18 cellular contexts compared by ENCODE assay signal in the genomic region with DNA sequence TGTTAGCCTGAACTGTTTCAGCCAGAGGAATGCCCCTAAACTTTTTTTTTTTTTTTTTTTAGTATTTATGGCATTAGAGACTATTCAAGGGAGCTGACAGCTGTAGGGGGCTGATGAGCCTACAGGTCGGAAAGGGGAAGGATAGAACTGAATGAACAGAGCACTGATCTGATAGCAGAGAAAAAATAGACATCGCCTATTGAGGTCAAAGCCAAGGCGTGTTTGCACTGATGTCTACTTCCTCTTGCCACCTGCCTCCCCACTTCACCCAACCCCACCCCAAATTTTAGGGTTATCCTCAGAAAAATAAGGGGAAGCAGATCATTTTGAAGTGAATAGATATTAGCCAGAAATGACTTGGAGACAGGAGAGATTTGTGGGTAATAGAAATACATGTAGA. TPM values are rescaled to one million over a fixed set of nuclear protein-coding genes. Genes with fewer than 3 reads are reported as not detected.
DNase-seq lines count a peak whose midpoint lies in the region; ATAC-seq, FAIRE-seq and TF ChIP-seq lines count a peak whose summit lies in the region.
"Had no signal": no experiment of that assay in that cellular context is flagged by ENCODE, and none has a peak within 500 bp of the region (broad histone marks: within the 10 kb centered on the region; RNA-seq: fewer than 3 reads in every experiment).

No MANE protein-coding gene starts in this region.

- DNase-seq in OCI-LY7 (ENCODE audit: low spot score) (peak; percentile 27), RCC 7860 (ENCODE audit: low spot score) (no peak), cardiac septum (ENCODE audit: low spot score) (no peak)
- DNase-seq in naive thymus-derived CD4-positive, alpha-beta T cell, result no peak
- DNase-seq: activated naive CD4-positive, alpha-beta T cell treated with anti-CD3 and anti-CD28 coated beads, Interleukin-2, amount 10 ng/mL, durations not matched to agents 7 days and 5 days; kidney; NCI-H1436; NCI-H524 treated with DMSO at 0.1 percent for 48 hours; stimulated activated CD8-positive, alpha-beta memory T cell treated with anti-CD3 and anti-CD28 coated beads, Interleukin-4, amount 100 ng/mL, for 48 hours; upper lobe of left lung had no signal

- H3K27ac Mint-ChIP-seq in naive thymus-derived CD4-positive, alpha-beta T cell, result peak overlapping the region in 1 of 9 donors; percentile 67
- H3K27ac Mint-ChIP-seq: progenitor cell of endocrine pancreas had no signal

- no peaks in the 10 kb centered on the region for H4K20me1 ChIP-seq in BLaER1 treated with 17β-estradiol and CSF1 and Interleukin-3, amounts not matched to agents 10 nM and 100 nM
- no peaks in the 10 kb centered on the region for H4K20me1 ChIP-seq in OCI-LY7 (ENCODE audit: insufficient read depth, low read length)

- H3K9me2 ChIP-seq in OCI-LY7 (ENCODE audit: insufficient read depth, low read length), result no peaks in the 10 kb centered on the region

- H3K4me3 Mint-ChIP-seq in naive thymus-derived CD4-positive, alpha-beta T cell, result peak overlapping the region in 1 of 10 donors; percentile 49
- H3K4me3 Mint-ChIP-seq: activated naive CD4-positive, alpha-beta T cell treated with anti-CD3 and anti-CD28 coated beads, Interleukin-2, amount 10 ng/mL, durations not matched to agents 7 days and 5 days had no signal

- H3K36me3 Mint-ChIP-seq in naive thymus-derived CD4-positive, alpha-beta T cell, result peaks cover 0 to 5% (median 0%) of the 10 kb centered on the region in 5 donors

- intact Hi-C loops in OCI-LY7 (cut with micrococcal nuclease; ENCODE audit: unreplicated experiment), result loop anchor here (5.0 kb wide), 2 partner anchors 107 to 488 kb away; a partner anchor contains a TSS
- intact Hi-C loops in naive thymus-derived CD4-positive, alpha-beta T cell (cut with micrococcal nuclease), result loop anchor here in 1 of 2 donors (1.0 to 5.0 kb wide), 2 partner anchors 8 to 1838 kb away; a partner anchor contains a TSS
- intact Hi-C loops in cardiac septum (cut with DNase I), result loop anchor here (5.0 kb wide), 1 partner anchor 52 kb away; no protein-coding TSS in a partner anchor

- CTCF ChIA-PET in OCI-LY7 (lab: Charles Lee; ENCODE audit: unreplicated experiment), result interaction anchor here (0.6 kb wide), 2 partner anchors 54 to 312 kb away, joined by 3 to 7 read pairs; no protein-coding TSS in a partner anchor
- CTCF ChIA-PET in naive thymus-derived CD4-positive, alpha-beta T cell (lab: Charles Lee), result interaction anchor here (0.7 kb wide), 1 partner anchor 530 kb away, joined by 3 read pairs; a partner anchor contains a TSS

- no peaks in the 10 kb centered on the region for H3K27me3 Mint-ChIP-seq in naive thymus-derived CD4-positive, alpha-beta T cell
- H3K27me3 Mint-ChIP-seq: activated naive CD4-positive, alpha-beta T cell treated with anti-CD3 and anti-CD28 coated beads, Interleukin-2, amount 10 ng/mL, durations not matched to agents 7 days and 5 days; progenitor cell of endocrine pancreas had no signal

- H3K27me3 ChIP-seq in BLaER1 treated with 17β-estradiol and CSF1 and Interleukin-3, amounts not matched to agents 10 nM and 100 nM, result no peaks in the 10 kb centered on the region
- H3K27me3 ChIP-seq in naive thymus-derived CD4-positive, alpha-beta T cell (ENCODE audit: control insufficient read depth in 2 of 2, insufficient read depth in 2 of 2, low read length in 2 of 2), result no peaks in the 10 kb centered on the region
- H3K27me3 ChIP-seq: cardiac muscle cell, upper lobe of left lung had no signal

- H3K4me2 ChIP-seq in BLaER1 treated with 17β-estradiol and CSF1 and Interleukin-3, amounts not matched to agents 10 nM and 100 nM, result peak overlapping the region in 9 of 11 experiments; percentile 7 to 52 (median 31); a peak in 14 of 22 replicates
- H3K4me2 ChIP-seq in OCI-LY7 (ENCODE audit: low read length), result peak overlapping the region; percentile 19

- no TSS peak for BruUV-seq in OCI-LY7 (replicated peaks; lab: Mats Ljungman, UMichigan)

- H3K9me3 ChIP-seq in BLaER1 treated with 17β-estradiol and CSF1 and Interleukin-3, amounts not matched to agents 10 nM and 100 nM (replicated peaks in 1 of 11), result no peaks in the 10 kb centered on the region
- H3K9me3 ChIP-seq in OCI-LY7 (ENCODE audit: low read length), result no peaks in the 10 kb centered on the region
- H3K9me3 ChIP-seq in naive thymus-derived CD4-positive, alpha-beta T cell (ENCODE audit: control insufficient read depth in 2 of 3, low read length in 3 of 3), result no peaks in the 10 kb centered on the region
- H3K9me3 ChIP-seq: upper lobe of left lung had no signal

- peaks cover 16% of the 10 kb centered on the region; the same call in 1 of the 2 replicates for H3K79me2 ChIP-seq in OCI-LY7 (ENCODE audit: insufficient read depth, low read depth, low read length)

- no peak for FAIRE-seq in RCC 7860 (lab: Jason Lieb, UNC)
- FAIRE-seq: endometrium, frontal cortex, kidney had no signal

- TF ChIP-seq CTCF in OCI-LY7 (conservative IDR thresholded peaks at IDR 0.05; ENCODE audit: low read length), result no peak

- peak overlapping the region; percentile 56; the same call in 1 of the 2 replicates for H2AFZ ChIP-seq in OCI-LY7 (ENCODE audit: low read length)

- H3K9ac ChIP-seq in BLaER1 treated with 17β-estradiol and CSF1 and Interleukin-3, amounts not matched to agents 10 nM and 100 nM, result no peak overlapping the region

- POLR2A ChIA-PET in OCI-LY7 (lab: Charles Lee), result interaction anchor here (0.6 to 2.0 kb wide), 9 partner anchors 8 to 1449 kb away, joined by 3 to 17 read pairs (median 5); no protein-coding TSS in a partner anchor
- POLR2A ChIA-PET in naive thymus-derived CD4-positive, alpha-beta T cell (lab: Charles Lee), result interaction anchor here (1.0 kb wide), 1 partner anchor 9 kb away, joined by 3 read pairs; no protein-coding TSS in a partner anchor

- H3K9me3 Mint-ChIP-seq in naive thymus-derived CD4-positive, alpha-beta T cell, result no peaks in the 10 kb centered on the region
- H3K9me3 Mint-ChIP-seq: activated naive CD4-positive, alpha-beta T cell treated with anti-CD3 and anti-CD28 coated beads, Interleukin-2, amount 10 ng/mL, durations not matched to agents 7 days and 5 days had no signal

- no peak overlapping the region for H3K4me3 ChIP-seq in BLaER1 treated with 17β-estradiol and CSF1 and Interleukin-3, amounts not matched to agents 10 nM and 100 nM
- no peak overlapping the region for H3K4me3 ChIP-seq in OCI-LY7 (ENCODE audit: low read depth, low read length, poor library complexity, severe bottlenecking)
- no peak overlapping the region for H3K4me3 ChIP-seq in naive thymus-derived CD4-positive, alpha-beta T cell (ENCODE audit: low read length)
- H3K4me3 ChIP-seq: cardiac muscle cell, upper lobe of left lung had no signal

- H3K4me1 ChIP-seq in BLaER1 treated with 17β-estradiol and CSF1 and Interleukin-3, amounts not matched to agents 10 nM and 100 nM, result peaks cover 0 to 40% (median 21%) of the 10 kb centered on the region in 10 experiments; a peak in 17 of 20 replicates
- H3K4me1 ChIP-seq in OCI-LY7 (ENCODE audit: insufficient read depth, low read length, poor library complexity, severe bottlenecking), result peaks cover 35% of the 10 kb centered on the region
- peaks cover 13 to 18% of the 10 kb centered on the region in 2 donors for H3K4me1 ChIP-seq in naive thymus-derived CD4-positive, alpha-beta T cell (ENCODE audit: control insufficient read depth in 2 of 2, insufficient read depth in 2 of 2, low read length in 2 of 2)

- peaks cover 15 to 52% (median 38%) of the 10 kb centered on the region in 7 donors for H3K4me1 Mint-ChIP-seq in naive thymus-derived CD4-positive, alpha-beta T cell

- no peak overlapping the region for H3K27ac ChIP-seq in BLaER1 treated with 17β-estradiol and CSF1 and Interleukin-3, amounts not matched to agents 10 nM and 100 nM
- no peak overlapping the region for H3K27ac ChIP-seq in OCI-LY7 (ENCODE audit: low read depth, low read length, poor library complexity, severe bottlenecking)
- no peak overlapping the region for H3K27ac ChIP-seq in naive thymus-derived CD4-positive, alpha-beta T cell (ENCODE audit: low read depth, low read length)
- H3K27ac ChIP-seq: cardiac muscle cell, upper lobe of left lung had no signal

- ATAC-seq in GM18858 (IDR thresholded peaks at IDR 0.05; ENCODE audit: unreplicated experiment) (peak; percentile 33), HG02885 (IDR thresholded peaks at IDR 0.05; ENCODE audit: poor library complexity, unreplicated experiment) (peak; percentile 28), HG02588 (IDR thresholded peaks at IDR 0.05; ENCODE audit: unreplicated experiment) (no peak)
- ATAC-seq in naive thymus-derived CD4-positive, alpha-beta T cell, result no peak

- no peaks in the 10 kb centered on the region for H3K36me3 ChIP-seq in BLaER1 treated with 17β-estradiol and CSF1 and Interleukin-3, amounts not matched to agents 10 nM and 100 nM
- no peaks in the 10 kb centered on the region for H3K36me3 ChIP-seq in OCI-LY7 (ENCODE audit: insufficient read depth, low read length)
- no peaks in the 10 kb centered on the region for H3K36me3 ChIP-seq in naive thymus-derived CD4-positive, alpha-beta T cell (ENCODE audit: control insufficient read depth in 2 of 3, insufficient read depth in 3 of 3, low read length in 3 of 3)
- H3K36me3 ChIP-seq: cardiac muscle cell, upper lobe of left lung had no signal

RNA-seq across cellular contexts. Expression of a gene that starts 3.0 kb away (rescaled TPM):
- 3.7 TPM in 2 replicates for total RNA-seq in OCI-LY7 (2014; rRNA removed; shearing (Covaris generic))
- 11.3 and 12.9 TPM in 2 replicates for total RNA-seq in OCI-LY7 (2022)
- 10 to 100 TPM; 20.6 to 23.7 (median 21.7) TPM for total RNA-seq in naive thymus-derived CD4-positive, alpha-beta T cell
- 10 to 100 TPM; 16.7 to 26.0 TPM for polyA plus RNA-seq in naive thymus-derived CD4-positive, alpha-beta T cell
- 18.3 TPM for total RNA-seq in cardiac septum

Comparison
In these comparisons a context has a peak if more than half of its experiments do, and no peak if none do; other contexts are left out.
1. ATAC-seq: peak in GM18858 (single experiment) and HG02885 (single experiment); none in naive thymus-derived CD4-positive, alpha-beta T cell (single experiment) and HG02588 (single experiment).